In genomic region chr1:182631058-182631677, GRCh38 we compare ENCODE assay signal across 19 cellular contexts. TPM values are rescaled to one million over a fixed set of nuclear protein-coding genes. Genes with fewer than 3 reads are reported as not detected.
A peak's percentile ranks its signal among the peaks of the same experiment; 100 is the strongest.
DNase-seq lines count a peak whose midpoint lies in the region; ATAC-seq and TF ChIP-seq lines count a peak whose summit lies in the region.
"Had no signal": no experiment of that assay in that cellular context is flagged by ENCODE, and none has a peak within 500 bp of the region (broad histone marks: within the 10 kb centered on the region; RNA-seq: fewer than 3 reads in every experiment).

No MANE protein-coding gene starts in this region.

- BruUV-seq in OCI-LY7 (replicated peaks; lab: Mats Ljungman, UMichigan) = no TSS peak

- H3K4me1 Mint-ChIP-seq in natural killer cell treated with Interleukin-12 subunit alpha and Interleukin-12 subunit beta and Interleukin-15 and Interleukin-18, amount 100 ng/mL, for 72 hours (ENCODE audit: low read depth in 2 of 2) = peaks cover 52 to 54% of the 10 kb centered on the region in 2 donors
- peaks cover 38% of the 10 kb centered on the region in 2 donors for H3K4me1 Mint-ChIP-seq in natural killer cell
- H3K4me1 Mint-ChIP-seq in type B pancreatic cell (ENCODE audit: unreplicated experiment) = peaks cover 53% of the 10 kb centered on the region
- H3K4me1 Mint-ChIP-seq in T-helper 17 cell = peaks cover 40% of the 10 kb centered on the region

- DNase-seq in natural killer cell treated with Interleukin-12 subunit alpha and Interleukin-12 subunit beta and Interleukin-15 and Interleukin-18, amount 100 ng/mL, for 72 hours (ENCODE audit: low spot score) = no peak
- DNase-seq in natural killer cell (no peak), OCI-LY7 (ENCODE audit: low spot score) (no peak), left kidney (ENCODE audit: low read depth, low spot score) (peak; percentile 84), type B pancreatic cell (ENCODE audit: extremely low spot score, unreplicated experiment) (no peak), head of caudate nucleus (no peak), T-helper 17 cell (no peak)
- DNase-seq: CD4-positive, CD25-positive, alpha-beta regulatory T cell; DMS79 treated with DMSO at 0.1 percent for 48 hours; GDM1; H7; NCI-H146; NCI-H2081 treated with DMSO at 0.1 percent for 48 hours; NCI-H2227 treated with DMSO at 0.1 percent for 48 hours; NCI-H524 treated with DMSO at 0.1 percent for 48 hours; SK-N-SH had no signal

- POLR2A ChIA-PET in OCI-LY7 (lab: Charles Lee) = interaction anchor here (0.6 to 12.1 kb wide), 5 partner anchors 10 to 516 kb away, joined by 3 to 113 read pairs (median 14); no protein-coding TSS in a partner anchor

- no peaks in the 10 kb centered on the region for H3K9me3 Mint-ChIP-seq in natural killer cell treated with Interleukin-12 subunit alpha and Interleukin-12 subunit beta and Interleukin-15 and Interleukin-18, amount 100 ng/mL, for 72 hours
- H3K9me3 Mint-ChIP-seq in natural killer cell = no peaks in the 10 kb centered on the region
- H3K9me3 Mint-ChIP-seq in type B pancreatic cell = no peaks in the 10 kb centered on the region
- H3K9me3 Mint-ChIP-seq: CD4-positive, CD25-positive, alpha-beta regulatory T cell had no signal

- intact Hi-C loops in natural killer cell (cut with micrococcal nuclease) (no loop called here), OCI-LY7 (cut with micrococcal nuclease; ENCODE audit: unreplicated experiment) (no loop called here), head of caudate nucleus (cut with DNase I) (no loop called here)

- H3K27me3 Mint-ChIP-seq in natural killer cell treated with Interleukin-12 subunit alpha and Interleukin-12 subunit beta and Interleukin-15 and Interleukin-18, amount 100 ng/mL, for 72 hours = peaks cover 18 to 23% of the 10 kb centered on the region in 2 donors
- peaks cover 55 to 86% of the 10 kb centered on the region in 2 donors for H3K27me3 Mint-ChIP-seq in natural killer cell (ENCODE audit: low read depth in 2 of 2)
- H3K27me3 Mint-ChIP-seq in type B pancreatic cell = no peaks in the 10 kb centered on the region
- H3K27me3 Mint-ChIP-seq in T-helper 17 cell = no peaks in the 10 kb centered on the region
- H3K27me3 Mint-ChIP-seq: CD4-positive, CD25-positive, alpha-beta regulatory T cell had no signal

- peak overlapping the region; percentile 12 for H3K27ac ChIP-seq in OCI-LY7 (ENCODE audit: low read depth, low read length, poor library complexity, severe bottlenecking)

- H3K9me2 ChIP-seq in OCI-LY7 (ENCODE audit: insufficient read depth, low read length) = no peaks in the 10 kb centered on the region
- H3K9me2 ChIP-seq: SK-N-SH had no signal

- H3K4me3 ChIP-seq in OCI-LY7 (ENCODE audit: low read depth, low read length, poor library complexity, severe bottlenecking) = no peak overlapping the region

- H3K36me3 Mint-ChIP-seq in natural killer cell treated with Interleukin-12 subunit alpha and Interleukin-12 subunit beta and Interleukin-15 and Interleukin-18, amount 100 ng/mL, for 72 hours = no peaks in the 10 kb centered on the region
- H3K36me3 Mint-ChIP-seq in natural killer cell (no peaks in the 10 kb centered on the region), type B pancreatic cell (no peaks in the 10 kb centered on the region), T-helper 17 cell (ENCODE audit: low read depth) (no peaks in the 10 kb centered on the region)
- H3K36me3 Mint-ChIP-seq: CD4-positive, CD25-positive, alpha-beta regulatory T cell had no signal

- H3K27ac Mint-ChIP-seq in natural killer cell treated with Interleukin-12 subunit alpha and Interleukin-12 subunit beta and Interleukin-15 and Interleukin-18, amount 100 ng/mL, for 72 hours = peak overlapping the region; percentile 77 to 82
- no peak overlapping the region for H3K27ac Mint-ChIP-seq in natural killer cell
- peak overlapping the region; percentile 63 for H3K27ac Mint-ChIP-seq in type B pancreatic cell
- no peak overlapping the region for H3K27ac Mint-ChIP-seq in T-helper 17 cell

- TF ChIP-seq CTCF in natural killer cell (IDR thresholded peaks at IDR 0.05) (no peak), OCI-LY7 (conservative IDR thresholded peaks at IDR 0.05; ENCODE audit: low read length) (no peak), type B pancreatic cell (conservative IDR thresholded peaks at IDR 0.05) (no peak)

- H4K20me1 ChIP-seq in OCI-LY7 (ENCODE audit: insufficient read depth, low read length) = no peaks in the 10 kb centered on the region

- H3K4me1 ChIP-seq in OCI-LY7 (ENCODE audit: insufficient read depth, low read length, poor library complexity, severe bottlenecking) = peaks cover 99% of the 10 kb centered on the region

- no peaks in the 10 kb centered on the region for H3K9me3 ChIP-seq in OCI-LY7 (ENCODE audit: low read length)
- no peaks in the 10 kb centered on the region for H3K9me3 ChIP-seq in T-helper 17 cell (ENCODE audit: control insufficient read depth, low read length, poor library complexity, severe bottlenecking)
- H3K9me3 ChIP-seq: SK-N-SH had no signal

- no peaks in the 10 kb centered on the region for H3K79me2 ChIP-seq in OCI-LY7 (ENCODE audit: insufficient read depth, low read depth, low read length)

- H3K36me3 ChIP-seq in OCI-LY7 (ENCODE audit: insufficient read depth, low read length) = no peaks in the 10 kb centered on the region

- ATAC-seq in natural killer cell treated with Interleukin-12 subunit alpha and Interleukin-12 subunit beta and Interleukin-15 and Interleukin-18, amount 100 ng/mL, for 72 hours = no peak
- ATAC-seq in natural killer cell (no peak), HG02610 (IDR thresholded peaks at IDR 0.05; ENCODE audit: unreplicated experiment) (no peak), T-helper 17 cell (no peak)
- ATAC-seq: Panc1, Right ventricle myocardium inferior had no signal

- CTCF ChIA-PET in OCI-LY7 (lab: Charles Lee; ENCODE audit: unreplicated experiment) = interaction anchor here (0.7 to 0.8 kb wide), 2 partner anchors 13 to 14 kb away, joined by 3 to 4 read pairs; no protein-coding TSS in a partner anchor

- H3K4me3 Mint-ChIP-seq in natural killer cell treated with Interleukin-12 subunit alpha and Interleukin-12 subunit beta and Interleukin-15 and Interleukin-18, amount 100 ng/mL, for 72 hours = peak overlapping the region; percentile 76
- H3K4me3 Mint-ChIP-seq in natural killer cell (no peak overlapping the region), type B pancreatic cell (peak overlapping the region; percentile 31), T-helper 17 cell (no peak overlapping the region)
- H3K4me3 Mint-ChIP-seq: CD4-positive, CD25-positive, alpha-beta regulatory T cell had no signal

- H2AFZ ChIP-seq in OCI-LY7 (ENCODE audit: low read length) = peak overlapping the region; percentile 81

- H3K4me2 ChIP-seq in OCI-LY7 (ENCODE audit: low read length) = peak overlapping the region; percentile 73; the same call in 1 of the 2 replicates
- H3K4me2 ChIP-seq: SK-N-SH had no signal

RNA-seq across cellular contexts. Expression of gene RGS16, which starts 27.0 kb away (rescaled TPM):
- total RNA-seq in natural killer cell treated with Interleukin-12 subunit alpha and Interleukin-12 subunit beta and Interleukin-15 and Interleukin-18, amount 100 ng/mL, for 72 hours = 100 to 1,000 TPM in 1 of 2 donors, 10 to 100 TPM in 1; 33.0 to 102 TPM
- total RNA-seq in natural killer cell (1 to 10 TPM; 1.3 to 9.6 (median 4.2) TPM), OCI-LY7 (2022) (22.5 and 29.5 TPM in 2 replicates), type B pancreatic cell (ENCODE audit: low replicate concordance) (9.7 and 14.6 TPM in 2 replicates), T-helper 17 cell (10 to 100 TPM; 23.4 to 23.5 TPM)
- total RNA-seq in OCI-LY7 (2014; rRNA removed; shearing (Covaris generic)) = 17.9 and 20.1 TPM in 2 replicates

RNA-seq across cellular contexts. Expression of gene RNASEL, which starts 42.1 kb away (rescaled TPM):
- total RNA-seq in natural killer cell treated with Interleukin-12 subunit alpha and Interleukin-12 subunit beta and Interleukin-15 and Interleukin-18, amount 100 ng/mL, for 72 hours = 1 to 10 TPM; 3.0 to 5.1 TPM
- 1 to 10 TPM; 3.3 to 5.8 (median 4.8) TPM for total RNA-seq in natural killer cell
- 1.3 and 2.2 TPM in 2 replicates for total RNA-seq in OCI-LY7 (2014; rRNA removed; shearing (Covaris generic))
- total RNA-seq in OCI-LY7 (2022) = 3.0 and 4.0 TPM in 2 replicates
- total RNA-seq in type B pancreatic cell (ENCODE audit: low replicate concordance) = 4.2 and 5.0 TPM in 2 replicates
- 1 to 10 TPM; 4.3 to 7.4 TPM for total RNA-seq in T-helper 17 cell

RNA-seq across cellular contexts. Expression of gene RGS8, which starts 53.2 kb away (rescaled TPM):
- total RNA-seq in natural killer cell treated with Interleukin-12 subunit alpha and Interleukin-12 subunit beta and Interleukin-15 and Interleukin-18, amount 100 ng/mL, for 72 hours = not detected
- total RNA-seq in natural killer cell = not detected
- 0.10 TPM in 1 of 2 replicates, not detected in the other for total RNA-seq in OCI-LY7 (2014; rRNA removed; shearing (Covaris generic))
- total RNA-seq in OCI-LY7 (2022) = 0.31 and 1.2 TPM in 2 replicates
- total RNA-seq in type B pancreatic cell (ENCODE audit: low replicate concordance) = 0.33 and 1.1 TPM in 2 replicates
- not detected for total RNA-seq in T-helper 17 cell
- total RNA-seq: CD4-positive, CD25-positive, alpha-beta regulatory T cell; Right ventricle myocardium inferior had no signal

Comparison
In these comparisons a context has a peak if more than half of its experiments do, and no peak if none do; other contexts are left out.
1. H3K27ac Mint-ChIP-seq: peak in natural killer cell treated with Interleukin-12 subunit alpha and Interleukin-12 subunit beta and Interleukin-15 and Interleukin-18, amount 100 ng/mL, for 72 hours (2 of 2) and type B pancreatic cell (single experiment); none in natural killer cell (0 of 2) and T-helper 17 cell (single experiment).
2. H3K4me3 Mint-ChIP-seq: peak in natural killer cell treated with Interleukin-12 subunit alpha and Interleukin-12 subunit beta and Interleukin-15 and Interleukin-18, amount 100 ng/mL, for 72 hours (single experiment) and type B pancreatic cell (single experiment); none in natural killer cell (single experiment) and T-helper 17 cell (single experiment).